ENCODE assay signal across 25 cellular contexts in the genomic region with DNA sequence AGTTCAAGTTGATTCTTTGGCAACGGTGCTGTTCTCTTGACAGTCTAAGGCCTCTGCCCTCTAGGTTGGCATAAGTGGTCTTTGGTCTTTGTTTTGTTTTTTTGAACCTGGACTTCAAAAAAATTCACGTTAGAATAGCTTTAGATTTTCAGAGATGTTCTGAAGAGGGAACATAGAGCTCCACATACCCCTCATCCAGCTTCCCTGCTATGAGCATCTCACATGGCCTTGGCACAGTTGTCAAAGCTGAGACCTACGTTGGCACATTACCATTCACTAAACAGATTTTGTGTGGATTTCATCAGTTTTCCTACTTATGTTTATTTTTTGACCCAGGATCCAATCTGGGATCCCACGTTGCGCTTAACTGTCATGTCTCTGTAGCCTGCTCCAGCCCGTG.
"Had no signal": no experiment of that assay in that cellular context is flagged by ENCODE, and none has a peak within 500 bp of the region (broad histone marks: within the 10 kb centered on the region; RNA-seq: fewer than 3 reads in every experiment).

No MANE protein-coding gene starts in this region.

- H3K4me3 ChIP-seq: breast epithelium, heart right ventricle, lower lobe of right lung, neural progenitor cell, skin epidermis, testis, upper lobe of right lung had no signal

- H2AFZ ChIP-seq: neural progenitor cell had no signal

- H3K36me3 ChIP-seq: breast epithelium, lower lobe of right lung, neural progenitor cell, upper lobe of right lung had no signal

- H3K4me1 ChIP-seq: breast epithelium, neural progenitor cell, testis had no signal

- H3K27me3 ChIP-seq: breast epithelium, heart right ventricle, neural progenitor cell, testis, upper lobe of right lung had no signal

- H3K27ac ChIP-seq: breast epithelium, lower lobe of right lung, neural progenitor cell, skin epidermis, testis, upper lobe of right lung had no signal

- ATAC-seq: activated CD8-positive, alpha-beta memory T cell treated with anti-CD3 and anti-CD28 coated beads, Interleukin-2, amount 10 ng/mL, durations not matched to agents 7 days and 5 days; activated CD8-positive, alpha-beta T cell treated with anti-CD3 and anti-CD28 coated beads, Interleukin-2, amount 10 ng/mL, durations not matched to agents 7 days and 5 days; activated naive CD8-positive, alpha-beta T cell treated with anti-CD3 and anti-CD28 coated beads, Interleukin-2, amount 50 U/mL, for 24 hours; lower lobe of right lung; natural killer cell; sciatic nerve; stimulated activated naive CD8-positive, alpha-beta T cell treated with anti-CD3 and anti-CD28 coated beads, Interleukin-15, Interleukin-2, amounts not matched to agents 100 U/mL and 50 U/mL, for 24 hours; T-helper 17 cell had no signal

- H3K9ac ChIP-seq: neural progenitor cell had no signal

- DNase-seq: activated CD8-positive, alpha-beta memory T cell treated with anti-CD3 and anti-CD28 coated beads, Interleukin-2, amount 10 ng/mL, durations not matched to agents 7 days and 5 days; activated CD8-positive, alpha-beta T cell treated with anti-CD3 and anti-CD28 coated beads, Interleukin-2, amount 10 ng/mL, durations not matched to agents 7 days and 5 days; activated naive CD8-positive, alpha-beta T cell treated with anti-CD3 and anti-CD28 coated beads, Interleukin-2, amount 50 U/mL, for 24 hours; activated T-cell treated with anti-CD3 and anti-CD28 coated beads, Interleukin-2, amount 50 U/mL, for 48 hours; amygdala; central memory CD4-positive, alpha-beta T cell; foreskin melanocyte; heart right ventricle; kidney glomerular epithelial cell; lower lobe of right lung; mesenchymal stem cell; natural killer cell; occipital lobe; posterior cingulate gyrus; stimulated activated CD4-positive, alpha-beta T cell treated with anti-CD3 and anti-CD28 coated beads, Interleukin-12 subunit alpha, Interleukin-12 subunit beta, amount 100 ng/mL, for 4 hours; stimulated activated CD4-positive, alpha-beta T cell treated with anti-CD3 and anti-CD28 coated beads, Interleukin-4, amount 100 ng/mL, for 1 hour; stimulated activated naive CD8-positive, alpha-beta T cell treated with anti-CD3 and anti-CD28 coated beads, Interleukin-15, Interleukin-2, amounts not matched to agents 100 U/mL and 50 U/mL, for 24 hours; T-helper 17 cell; T1000; testis had no signal

- H3K9me3 ChIP-seq: breast epithelium, heart right ventricle, lower lobe of right lung, testis, upper lobe of right lung had no signal

- H3K4me2 ChIP-seq: neural progenitor cell had no signal
